ENCODE assay signal across 17 cellular contexts in the genomic region with DNA sequence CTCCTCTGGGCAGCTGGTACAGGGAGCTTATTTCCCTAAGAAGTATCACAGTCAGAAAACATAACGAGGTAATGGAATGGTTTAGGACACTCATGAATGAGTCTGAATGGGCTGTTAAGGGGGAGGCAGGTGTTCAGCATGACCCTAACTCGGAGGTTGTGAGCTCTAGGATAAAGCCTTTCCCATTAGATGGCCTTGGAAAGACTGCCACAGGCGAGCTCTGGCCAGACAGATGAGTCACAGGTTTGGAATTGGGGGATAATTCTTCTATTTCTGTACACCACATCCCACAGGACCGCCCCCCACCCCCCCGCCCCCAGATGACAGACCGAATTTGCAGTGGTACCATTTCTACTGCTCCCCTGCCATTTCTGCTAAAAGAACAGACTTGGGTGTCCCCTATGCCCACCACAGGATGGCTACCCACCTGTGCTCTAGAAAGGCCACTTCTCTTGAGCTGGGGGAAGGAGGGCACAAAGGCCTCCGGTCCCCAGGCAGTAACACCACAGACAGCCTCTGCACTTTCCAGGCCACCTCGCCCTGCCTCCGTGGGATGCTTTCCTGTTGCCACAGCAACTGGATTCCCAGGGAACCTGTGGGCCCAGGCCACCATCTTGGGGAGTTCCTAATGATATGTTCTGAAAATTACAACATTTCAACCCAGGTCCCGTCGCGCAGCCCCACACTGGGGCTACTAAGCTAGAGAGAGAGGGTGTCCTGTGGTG.
A peak's percentile ranks its signal among the peaks of the same experiment; 100 is the strongest.
DNase-seq lines count a peak whose midpoint lies in the region; ATAC-seq and TF ChIP-seq lines count a peak whose summit lies in the region.
"Had no signal": no experiment of that assay in that cellular context is flagged by ENCODE, and none has a peak within 500 bp of the region (broad histone marks: within the 10 kb centered on the region; RNA-seq: fewer than 3 reads in every experiment).

No MANE protein-coding gene starts in this region.

- H3K9me3 ChIP-seq in suprapubic skin = no peaks in the 10 kb centered on the region
- H3K9me3 ChIP-seq: prostate gland had no signal

- no peak for TF ChIP-seq CTCF in fibroblast of the aortic adventitia (IDR thresholded peaks at IDR 0.05; ENCODE audit: insufficient read depth, low read length)
- TF ChIP-seq CTCF in suprapubic skin (IDR thresholded peaks at IDR 0.05) = no peak

- no peak overlapping the region for H3K27ac ChIP-seq in suprapubic skin
- H3K27ac ChIP-seq: prostate gland had no signal

- no peak for TF ChIP-seq EP300 in suprapubic skin (IDR thresholded peaks at IDR 0.05)

- peaks cover 16% of the 10 kb centered on the region for H3K27me3 Mint-ChIP-seq in activated T-cell treated with anti-CD3 and anti-CD28 coated beads, Interleukin-2, amount 50 U/mL, for 24 hours

- WGBS in suprapubic skin = 81% methylated on average over 9 of the region's 12 CpGs

- H3K4me1 ChIP-seq in suprapubic skin = peaks cover 31% of the 10 kb centered on the region
- H3K4me1 ChIP-seq: prostate gland had no signal

- ATAC-seq in HG02571 (IDR thresholded peaks at IDR 0.05; ENCODE audit: unreplicated experiment) (no peak), GM18517 (IDR thresholded peaks at IDR 0.05; ENCODE audit: unreplicated experiment) (no peak)
- ATAC-seq: T-cell had no signal

- no peaks in the 10 kb centered on the region for H3K9me3 Mint-ChIP-seq in activated T-cell treated with anti-CD3 and anti-CD28 coated beads, Interleukin-2, amount 50 U/mL, for 24 hours
- H3K9me3 Mint-ChIP-seq: CD4-positive, alpha-beta T cell; T-cell had no signal

- H3K4me3 ChIP-seq in fibroblast of the aortic adventitia (ENCODE audit: low read depth, low read length) (no peak overlapping the region), suprapubic skin (no peak overlapping the region)
- H3K4me3 ChIP-seq: prostate gland had no signal

- no peak for TF ChIP-seq POLR2A in suprapubic skin (IDR thresholded peaks at IDR 0.05)

- H3K27ac Mint-ChIP-seq in activated T-cell treated with anti-CD3 and anti-CD28 coated beads, Interleukin-2, amount 50 U/mL, for 24 hours = no peak overlapping the region
- H3K27ac Mint-ChIP-seq: CD4-positive, alpha-beta T cell; T-cell had no signal

- no peaks in the 10 kb centered on the region for H3K4me1 Mint-ChIP-seq in activated T-cell treated with anti-CD3 and anti-CD28 coated beads, Interleukin-2, amount 50 U/mL, for 24 hours (ENCODE audit: low read depth)
- H3K4me1 Mint-ChIP-seq: T-cell had no signal

- H3K27me3 ChIP-seq in suprapubic skin = no peaks in the 10 kb centered on the region

- H3K36me3 Mint-ChIP-seq in activated T-cell treated with anti-CD3 and anti-CD28 coated beads, Interleukin-2, amount 50 U/mL, for 24 hours (ENCODE audit: low read depth) = no peaks in the 10 kb centered on the region
- H3K36me3 Mint-ChIP-seq: T-cell had no signal

- H3K4me3 Mint-ChIP-seq in activated T-cell treated with anti-CD3 and anti-CD28 coated beads, Interleukin-2, amount 50 U/mL, for 24 hours = no peak overlapping the region
- H3K4me3 Mint-ChIP-seq: CD4-positive, alpha-beta T cell; T-cell had no signal

- DNase-seq in NCI-H1105 treated with DMSO at 0.1 percent for 48 hours (lab: John Stamatoyannopoulos, UW) (peak; percentile 36), NCI-H1105 (lab: John Stamatoyannopoulos, UW) (no peak), RPMI7951 (ENCODE audit: low read depth) (peak; percentile 67), fibroblast of the aortic adventitia (ENCODE audit: low read depth) (peak; percentile 7), suprapubic skin (ENCODE audit: low spot score in 2 of 2) (peak; percentile 41)
- DNase-seq in activated T-cell treated with anti-CD3 and anti-CD28 coated beads, Interleukin-2, amount 50 U/mL, for 24 hours = no peak
- DNase-seq: 8988T; activated CD4-positive, CD25-positive, alpha-beta regulatory T cell; activated naive CD4-positive, alpha-beta T cell treated with anti-CD3 and anti-CD28 coated beads, Interleukin-2, amount 50 U/mL, for 16 hours; CD4-positive, alpha-beta T cell; kidney glomerular epithelial cell; NCI-H345; OCI-M1; T-cell had no signal

- no peaks in the 10 kb centered on the region for H3K36me3 ChIP-seq in suprapubic skin
- H3K36me3 ChIP-seq: prostate gland had no signal

Comparison
In these comparisons a context has a peak if more than half of its experiments do, and no peak if none do; other contexts are left out.
1. DNase-seq: peak in NCI-H1105 treated with DMSO at 0.1 percent for 48 hours (single experiment), RPMI7951 (single experiment), fibroblast of the aortic adventitia (single experiment) and suprapubic skin (2 of 2); none in NCI-H1105 (single experiment) and activated T-cell treated with anti-CD3 and anti-CD28 coated beads, Interleukin-2, amount 50 U/mL, for 24 hours (single experiment).